12 cellular contexts compared by ENCODE assay signal in the genomic region with DNA sequence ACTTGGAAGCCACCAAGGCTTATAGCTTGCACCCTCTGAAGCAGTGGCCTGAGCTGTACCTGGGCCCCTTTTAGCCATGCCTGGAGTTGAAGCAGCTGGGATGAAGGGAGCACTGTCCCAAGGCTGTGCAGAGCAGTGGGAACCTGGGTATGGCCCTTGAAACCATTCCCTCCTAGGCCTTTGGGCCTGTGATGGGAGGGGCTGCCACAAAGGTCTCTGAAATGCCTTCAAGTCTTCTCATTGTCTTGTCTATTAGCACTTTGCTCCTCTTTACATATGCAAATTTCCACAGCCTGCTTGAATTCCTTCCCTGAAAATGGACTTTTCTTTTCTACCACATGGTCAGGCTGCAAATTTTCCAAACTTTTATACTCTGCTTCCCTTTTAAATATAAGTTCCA. TPM values are rescaled to one million over a fixed set of nuclear protein-coding genes. Genes with fewer than 3 reads are reported as not detected.
"Had no signal": no experiment of that assay in that cellular context is flagged by ENCODE, and none has a peak within 500 bp of the region (broad histone marks: within the 10 kb centered on the region; RNA-seq: fewer than 3 reads in every experiment).

No MANE protein-coding gene starts in this region.

RNA-seq across cellular contexts. Expression of gene OR6A2, which starts 1.6 kb away (rescaled TPM):
- total RNA-seq: activated CD4-positive, alpha-beta memory T cell treated with anti-CD3 and anti-CD28 coated beads, Interleukin-2, amount 10 ng/mL, durations not matched to agents 7 days and 5 days; activated CD4-positive, alpha-beta T cell treated with anti-CD3 and anti-CD28 coated beads, Interleukin-2, amount 10 ng/mL, durations not matched to agents 7 days and 5 days; activated CD8-positive, alpha-beta memory T cell treated with anti-CD3 and anti-CD28 coated beads, Interleukin-2, amount 10 ng/mL, durations not matched to agents 7 days and 5 days; ascending aorta; chondrocyte had no signal
- polyA plus RNA-seq: adipose tissue had no signal

RNA-seq across cellular contexts. Expression of gene OR2AG1, which starts 18.3 kb away (rescaled TPM):
- total RNA-seq: activated CD4-positive, alpha-beta memory T cell treated with anti-CD3 and anti-CD28 coated beads, Interleukin-2, amount 10 ng/mL, durations not matched to agents 7 days and 5 days; activated CD4-positive, alpha-beta T cell treated with anti-CD3 and anti-CD28 coated beads for 36 hours; activated CD4-positive, alpha-beta T cell treated with anti-CD3 and anti-CD28 coated beads, Interleukin-2, amount 10 ng/mL, durations not matched to agents 7 days and 5 days; activated CD8-positive, alpha-beta memory T cell treated with anti-CD3 and anti-CD28 coated beads, Interleukin-2, amount 10 ng/mL, durations not matched to agents 7 days and 5 days; activated CD8-positive, alpha-beta T cell treated with anti-CD3 and anti-CD28 coated beads, Interleukin-2, amount 10 ng/mL, durations not matched to agents 7 days and 5 days; activated naive CD8-positive, alpha-beta T cell treated with anti-CD3 and anti-CD28 coated beads, Interleukin-2, amount 10 ng/mL, durations not matched to agents 7 days and 5 days; activated T-helper 2 cell treated with anti-CD3 and anti-CD28 coated beads, Interferon-gamma antibody, Interleukin-2, Interleukin-4, amounts not matched to agents 10 μg/mL and 5 μg/mL and 100 μg/mL, durations not matched to agents 14 hours and 24 hours and 36 hours; ascending aorta; bronchial epithelial cell; cardiac muscle cell; chondrocyte had no signal
- polyA plus RNA-seq: adipose tissue had no signal

RNA-seq across cellular contexts. Expression of gene OR2AG2, which starts 29.3 kb away (rescaled TPM):
- total RNA-seq: activated CD4-positive, alpha-beta memory T cell treated with anti-CD3 and anti-CD28 coated beads, Interleukin-2, amount 10 ng/mL, durations not matched to agents 7 days and 5 days; activated CD4-positive, alpha-beta T cell treated with anti-CD3 and anti-CD28 coated beads, Interleukin-2, amount 10 ng/mL, durations not matched to agents 7 days and 5 days; activated CD8-positive, alpha-beta memory T cell treated with anti-CD3 and anti-CD28 coated beads, Interleukin-2, amount 10 ng/mL, durations not matched to agents 7 days and 5 days; activated naive CD8-positive, alpha-beta T cell treated with anti-CD3 and anti-CD28 coated beads, Interleukin-2, amount 10 ng/mL, durations not matched to agents 7 days and 5 days had no signal

RNA-seq across cellular contexts. Expression of gene OR10A5, which starts 44.4 kb away (rescaled TPM):
- total RNA-seq: activated CD4-positive, alpha-beta memory T cell treated with anti-CD3 and anti-CD28 coated beads, Interleukin-2, amount 10 ng/mL, durations not matched to agents 7 days and 5 days; activated CD4-positive, alpha-beta T cell treated with anti-CD3 and anti-CD28 coated beads for 36 hours; activated CD4-positive, alpha-beta T cell treated with anti-CD3 and anti-CD28 coated beads, Interleukin-2, amount 10 ng/mL, durations not matched to agents 7 days and 5 days; activated CD8-positive, alpha-beta memory T cell treated with anti-CD3 and anti-CD28 coated beads, Interleukin-2, amount 10 ng/mL, durations not matched to agents 7 days and 5 days; activated CD8-positive, alpha-beta T cell treated with anti-CD3 and anti-CD28 coated beads, Interleukin-2, amount 10 ng/mL, durations not matched to agents 7 days and 5 days; activated naive CD8-positive, alpha-beta T cell treated with anti-CD3 and anti-CD28 coated beads, Interleukin-2, amount 10 ng/mL, durations not matched to agents 7 days and 5 days; activated T-helper 2 cell treated with anti-CD3 and anti-CD28 coated beads, Interferon-gamma antibody, Interleukin-2, Interleukin-4, amounts not matched to agents 10 μg/mL and 5 μg/mL and 100 μg/mL, durations not matched to agents 14 hours and 24 hours and 36 hours; ascending aorta; bronchial epithelial cell; cardiac muscle cell; chondrocyte had no signal
- polyA plus RNA-seq: adipose tissue, cardiac muscle cell had no signal
